In genomic region chr7:97009753-97010732, GRCh38 we compare ENCODE assay signal across 19 cellular contexts. TPM values are rescaled to one million over a fixed set of nuclear protein-coding genes. Genes with fewer than 3 reads are reported as not detected.
"Had no signal": no experiment of that assay in that cellular context is flagged by ENCODE, and none has a peak within 500 bp of the region (broad histone marks: within the 10 kb centered on the region; RNA-seq: fewer than 3 reads in every experiment).

No MANE protein-coding gene starts in this region.

- H3K36me3 ChIP-seq: prostate gland, spleen, tibial nerve had no signal

- H3K9me3 ChIP-seq: prostate gland, spleen had no signal

- H3K4me3 Mint-ChIP-seq: activated CD4-positive, alpha-beta memory T cell treated with anti-CD3 and anti-CD28 coated beads, Interleukin-2, amount 10 ng/mL, durations not matched to agents 7 days and 5 days; activated naive CD8-positive, alpha-beta T cell treated with anti-CD3 and anti-CD28 coated beads, Interleukin-2, amount 50 U/mL, for 24 hours; activated T-cell treated with anti-CD3 and anti-CD28 coated beads, Interleukin-2, amount 50 U/mL, for 72 hours; naive thymus-derived CD4-positive, alpha-beta T cell; stimulated activated memory B cell treated with anti-CD40 and anti-IgM and Interleukin-4, amounts not matched to agents 10 μg/mL and 1 μg/mL and 100 μg/mL, for 72 hours had no signal

- H3K4me3 ChIP-seq: coronary artery, lung, prostate gland, spleen, tibial nerve had no signal

- ATAC-seq: activated naive CD8-positive, alpha-beta T cell treated with anti-CD3 and anti-CD28 coated beads, Interleukin-2, amount 50 U/mL, for 24 hours; activated T-cell treated with anti-CD3 and anti-CD28 coated beads, Interleukin-2, amount 50 U/mL, for 72 hours; naive thymus-derived CD4-positive, alpha-beta T cell; sciatic nerve; stimulated activated memory B cell treated with anti-CD40 and anti-IgM and Interleukin-4, amounts not matched to agents 10 μg/mL and 1 μg/mL and 100 μg/mL, for 72 hours had no signal

- H3K9me3 Mint-ChIP-seq: activated CD4-positive, alpha-beta memory T cell treated with anti-CD3 and anti-CD28 coated beads, Interleukin-2, amount 10 ng/mL, durations not matched to agents 7 days and 5 days; stimulated activated memory B cell treated with anti-CD40 and anti-IgM and Interleukin-4, amounts not matched to agents 10 μg/mL and 1 μg/mL and 100 μg/mL, for 72 hours had no signal

- H3K4me1 ChIP-seq: prostate gland had no signal

- DNase-seq: activated CD4-positive, alpha-beta memory T cell treated with anti-CD3 and anti-CD28 coated beads, Interleukin-2, amount 10 ng/mL, durations not matched to agents 7 days and 5 days; activated CD8-positive, alpha-beta memory T cell treated with anti-CD3 and anti-CD28 coated beads, Interleukin-2, amount 50 U/mL, for 4 hours; activated naive CD8-positive, alpha-beta T cell treated with anti-CD3 and anti-CD28 coated beads, Interleukin-2, amount 50 U/mL, for 24 hours; activated T-cell treated with anti-CD3 and anti-CD28 coated beads, Interleukin-2, amount 50 U/mL, for 72 hours; effector memory CD4-positive, alpha-beta T cell; hypothalamus; naive thymus-derived CD4-positive, alpha-beta T cell; occipital lobe; spleen; stimulated activated CD4-positive, alpha-beta T cell treated with anti-CD3 and anti-CD28 coated beads, Interleukin-1b, Interleukin-23, amount 100 ng/mL, for 48 hours; T1000 had no signal

- H3K27ac ChIP-seq: coronary artery, prostate gland, spleen, tibial nerve had no signal

- H3K36me3 Mint-ChIP-seq: stimulated activated memory B cell treated with anti-CD40 and anti-IgM and Interleukin-4, amounts not matched to agents 10 μg/mL and 1 μg/mL and 100 μg/mL, for 72 hours had no signal

- H3K27ac Mint-ChIP-seq: activated CD4-positive, alpha-beta memory T cell treated with anti-CD3 and anti-CD28 coated beads, Interleukin-2, amount 10 ng/mL, durations not matched to agents 7 days and 5 days; activated naive CD8-positive, alpha-beta T cell treated with anti-CD3 and anti-CD28 coated beads, Interleukin-2, amount 50 U/mL, for 24 hours; activated T-cell treated with anti-CD3 and anti-CD28 coated beads, Interleukin-2, amount 50 U/mL, for 72 hours; naive thymus-derived CD4-positive, alpha-beta T cell; stimulated activated memory B cell treated with anti-CD40 and anti-IgM and Interleukin-4, amounts not matched to agents 10 μg/mL and 1 μg/mL and 100 μg/mL, for 72 hours had no signal

RNA-seq across cellular contexts. Expression of gene DLX6, which starts 4.7 kb away (rescaled TPM):
- total RNA-seq: activated CD4-positive, alpha-beta memory T cell treated with anti-CD3 and anti-CD28 coated beads, Interleukin-2, amount 10 ng/mL, durations not matched to agents 7 days and 5 days; activated T-cell treated with anti-CD3 and anti-CD28 coated beads, Interleukin-2, amount 50 U/mL, for 72 hours; cardiac septum; epithelial cell of proximal tubule; lung; naive thymus-derived CD4-positive, alpha-beta T cell; sciatic nerve; spleen; tibial nerve had no signal
- polyA plus RNA-seq: lung; naive thymus-derived CD4-positive, alpha-beta T cell; spleen had no signal

RNA-seq across cellular contexts. Expression of gene DLX5, which starts 14.6 kb away (rescaled TPM):
- total RNA-seq: activated CD4-positive, alpha-beta memory T cell treated with anti-CD3 and anti-CD28 coated beads, Interleukin-2, amount 10 ng/mL, durations not matched to agents 7 days and 5 days; activated T-cell treated with anti-CD3 and anti-CD28 coated beads, Interleukin-2, amount 50 U/mL, for 72 hours; epithelial cell of proximal tubule; naive thymus-derived CD4-positive, alpha-beta T cell had no signal
- polyA plus RNA-seq: naive thymus-derived CD4-positive, alpha-beta T cell had no signal
